24 cellular contexts compared by ENCODE assay signal in genomic region chr9:17222932-17223331, GRCh38.
"Had no signal": no experiment of that assay in that cellular context is flagged by ENCODE, and none has a peak within 500 bp of the region (broad histone marks: within the 10 kb centered on the region; RNA-seq: fewer than 3 reads in every experiment).

No MANE protein-coding gene starts in this region.

- H3K27ac ChIP-seq: colonic mucosa, gastrocnemius medialis, neutrophil, pancreas, right lobe of liver, thoracic aorta, tibial nerve, upper lobe of right lung, uterus had no signal

- ATAC-seq: gastrocnemius medialis; left lobe of liver; mucosa of descending colon; natural killer cell treated with Interleukin-12 subunit alpha and Interleukin-12 subunit beta and Interleukin-15 and Interleukin-18, amount 100 ng/mL, for 72 hours; pancreas; right lobe of liver; stimulated activated naive B cell treated with anti-CD40 and anti-IgM and Interleukin-4, amounts not matched to agents 10 μg/mL and 1 μg/mL and 100 μg/mL, for 72 hours; upper lobe of right lung had no signal

- H3K4me1 ChIP-seq: colonic mucosa, gastrocnemius medialis, pancreas, upper lobe of right lung, uterus had no signal

- H3K27me3 ChIP-seq: colonic mucosa, gastrocnemius medialis, neutrophil, pancreas, right lobe of liver, tibial nerve, upper lobe of right lung, uterus had no signal

- H3K4me3 ChIP-seq: colonic mucosa, gastrocnemius medialis, lung, mucosa of descending colon, pancreas, right lobe of liver, thoracic aorta, tibial nerve, upper lobe of right lung, uterus had no signal

- DNase-seq: colonic mucosa; effector CD8-positive, alpha-beta T cell; endodermal cell; erythroblast; gastrocnemius medialis; head of caudate nucleus; kidney; mesenchymal stem cell; mucosa of descending colon; naive B cell; pancreas; right lobe of liver; small intestine; stimulated activated CD4-positive, alpha-beta T cell treated with anti-CD3 and anti-CD28 coated beads, Interleukin-15, amount 100 ng/mL, for 24 hours; stimulated activated CD4-positive, alpha-beta T cell treated with anti-CD3 and anti-CD28 coated beads, Interleukin-2, amount 100 ng/mL, for 48 hours; stimulated activated naive B cell treated with anti-CD40 and anti-IgM and Interleukin-4, amounts not matched to agents 10 μg/mL and 1 μg/mL and 100 μg/mL, for 72 hours; upper lobe of right lung; uterus had no signal

- FAIRE-seq: kidney, pancreas, small intestine had no signal

- H3K9me3 ChIP-seq: colonic mucosa, mucosa of descending colon, neutrophil, pancreas, right lobe of liver, thoracic aorta, tibial nerve, upper lobe of right lung, uterus had no signal

- H3K36me3 ChIP-seq: colonic mucosa, gastrocnemius medialis, pancreas, thoracic aorta, upper lobe of right lung, uterus had no signal
